In genomic region chr9:89418112-89418872, GRCh38 we compare ENCODE assay signal across 9 cellular contexts.
A peak's percentile ranks its signal among the peaks of the same experiment; 100 is the strongest.
DNase-seq lines count a peak whose midpoint lies in the region; ATAC-seq lines count a peak whose summit lies in the region.
"Had no signal": no experiment of that assay in that cellular context is flagged by ENCODE, and none has a peak within 500 bp of the region (broad histone marks: within the 10 kb centered on the region; RNA-seq: fewer than 3 reads in every experiment).

No MANE protein-coding gene starts in this region.

- no peaks in the 10 kb centered on the region for H3K9me3 Mint-ChIP-seq in activated naive CD4-positive, alpha-beta T cell treated with anti-CD3 and anti-CD28 coated beads, Interleukin-2, amount 10 ng/mL, durations not matched to agents 7 days and 5 days

- CTCF ChIA-PET in activated naive CD4-positive, alpha-beta T cell treated with anti-CD3 and anti-CD28 coated beads, Interleukin-2, amount 10 ng/mL, durations not matched to agents 7 days and 5 days (lab: Charles Lee), result interaction anchor here (1.6 to 4.0 kb wide), 3 partner anchors 11 to 138 kb away, joined by 3 to 26 read pairs (median 6); no protein-coding TSS in a partner anchor

- H3K27ac Mint-ChIP-seq in activated naive CD4-positive, alpha-beta T cell treated with anti-CD3 and anti-CD28 coated beads, Interleukin-2, amount 10 ng/mL, durations not matched to agents 7 days and 5 days, result peak overlapping the region; percentile 96

- H3K27me3 Mint-ChIP-seq in activated naive CD4-positive, alpha-beta T cell treated with anti-CD3 and anti-CD28 coated beads, Interleukin-2, amount 10 ng/mL, durations not matched to agents 7 days and 5 days, result no peaks in the 10 kb centered on the region

- H3K4me1 Mint-ChIP-seq in activated naive CD4-positive, alpha-beta T cell treated with anti-CD3 and anti-CD28 coated beads, Interleukin-2, amount 10 ng/mL, durations not matched to agents 7 days and 5 days, result peaks cover 75% of the 10 kb centered on the region

- peak; percentile 2 for ATAC-seq in HG03095 (IDR thresholded peaks at IDR 0.05; ENCODE audit: unreplicated experiment)

- peaks cover 74% of the 10 kb centered on the region for H3K36me3 Mint-ChIP-seq in activated naive CD4-positive, alpha-beta T cell treated with anti-CD3 and anti-CD28 coated beads, Interleukin-2, amount 10 ng/mL, durations not matched to agents 7 days and 5 days

- DNase-seq in NK-92 treated with Interleukin-12 subunit alpha and Interleukin-12 subunit beta, amount 100 ng/mL, for 24 hours (lab: John Stamatoyannopoulos, UW), result peak; percentile 42
- no peak for DNase-seq in NK-92 (lab: John Stamatoyannopoulos, UW; ENCODE audit: unreplicated experiment)
- no peak for DNase-seq in activated naive CD4-positive, alpha-beta T cell treated with anti-CD3 and anti-CD28 coated beads, Interleukin-2, amount 10 ng/mL, durations not matched to agents 7 days and 5 days
- peak; percentile 50 for DNase-seq in stimulated activated CD4-positive, alpha-beta T cell treated with anti-CD3 and anti-CD28 coated beads, Interleukin-2, amount 100 ng/mL, for 4 hours (ENCODE audit: low read depth)
- DNase-seq in effector CD8-positive, alpha-beta T cell (lab: John Stamatoyannopoulos, UW), result no peak
- DNase-seq in islet precursor cell, result no peak
- no peak for DNase-seq in NCI-H69 (lab: John Stamatoyannopoulos, UW)
- DNase-seq: NCI-H748 treated with DMSO at 0.1 percent for 48 hours had no signal

- H3K4me3 Mint-ChIP-seq in activated naive CD4-positive, alpha-beta T cell treated with anti-CD3 and anti-CD28 coated beads, Interleukin-2, amount 10 ng/mL, durations not matched to agents 7 days and 5 days, result peak overlapping the region; percentile 68

Comparison
In these comparisons a context has a peak if more than half of its experiments do, and no peak if none do; other contexts are left out.
1. DNase-seq: peak in NK-92 treated with Interleukin-12 subunit alpha and Interleukin-12 subunit beta, amount 100 ng/mL, for 24 hours (single experiment) and stimulated activated CD4-positive, alpha-beta T cell treated with anti-CD3 and anti-CD28 coated beads, Interleukin-2, amount 100 ng/mL, for 4 hours (single experiment); none in NK-92 (single experiment), activated naive CD4-positive, alpha-beta T cell treated with anti-CD3 and anti-CD28 coated beads, Interleukin-2, amount 10 ng/mL, durations not matched to agents 7 days and 5 days (single experiment), effector CD8-positive, alpha-beta T cell (single experiment), islet precursor cell (single experiment) and NCI-H69 (single experiment).